Comparison of ENCODE assay signal across 17 cellular contexts in the genomic region with DNA sequence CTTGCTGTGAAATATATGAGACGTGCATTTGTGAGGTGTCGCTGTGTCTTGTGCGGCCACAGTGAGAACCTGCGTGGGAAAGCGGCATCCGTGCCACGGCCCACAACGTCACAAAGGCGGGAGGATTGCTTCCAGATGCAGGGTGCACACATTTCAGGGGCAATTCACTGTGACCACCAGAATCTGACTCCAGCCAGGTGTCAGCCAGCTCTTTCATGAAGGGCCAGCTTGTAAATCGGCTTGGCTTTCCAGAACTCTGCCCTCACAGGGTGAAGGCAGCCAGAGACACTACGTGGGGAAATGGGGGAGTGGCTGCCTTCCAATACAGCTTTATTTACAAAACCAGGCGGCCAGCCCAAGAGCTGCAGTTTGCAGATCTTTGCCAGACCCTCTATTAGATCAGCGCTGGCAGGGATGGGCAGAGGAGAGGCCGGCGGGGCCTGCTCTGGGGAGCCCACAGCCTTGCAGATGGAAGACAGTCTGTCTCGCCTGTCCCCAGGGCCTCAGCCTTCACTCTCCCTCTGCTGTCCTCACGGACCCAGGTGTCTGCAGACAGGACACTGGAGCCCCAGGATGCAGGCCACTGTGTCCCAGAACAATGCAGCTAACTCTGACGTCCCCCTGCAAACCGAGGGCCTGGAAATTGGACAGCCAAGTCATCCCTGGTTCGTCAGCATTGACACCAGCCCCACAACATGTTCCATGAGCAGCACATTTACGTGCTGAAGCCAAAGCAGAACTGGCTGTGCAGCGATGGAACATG. TPM values are rescaled to one million over a fixed set of nuclear protein-coding genes. Genes with fewer than 3 reads are reported as not detected.
DNase-seq lines count a peak whose midpoint lies in the region; ATAC-seq and TF ChIP-seq lines count a peak whose summit lies in the region.
"Had no signal": no experiment of that assay in that cellular context is flagged by ENCODE, and none has a peak within 500 bp of the region (broad histone marks: within the 10 kb centered on the region; RNA-seq: fewer than 3 reads in every experiment).

No MANE protein-coding gene starts in this region.

- peaks cover 5% of the 10 kb centered on the region for H3K27me3 Mint-ChIP-seq in activated naive CD8-positive, alpha-beta T cell treated with anti-CD3 and anti-CD28 coated beads, Interleukin-2, amount 50 U/mL, for 24 hours
- peaks cover 13% of the 10 kb centered on the region for H3K27me3 Mint-ChIP-seq in stimulated activated memory B cell treated with anti-CD40 and anti-IgM and Interleukin-4, amounts not matched to agents 10 μg/mL and 1 μg/mL and 100 μg/mL, for 72 hours
- H3K27me3 Mint-ChIP-seq: activated T-helper 17 cell treated with anti-CD3 and anti-CD28 coated beads, Interleukin-2, amount 50 U/mL, for 72 hours had no signal

- DNase-seq in LNCaP clone FGC (ENCODE audit: low read depth) (peak; percentile 31), fibroblast of the conjunctiva (ENCODE audit: low read depth) (peak; percentile 14), lower lobe of right lung (peak; percentile 46), sciatic nerve (ENCODE audit: low spot score) (no peak), NCI-H2171 treated with DMSO at 0.1 percent for 48 hours (lab: John Stamatoyannopoulos, UW) (no peak)
- DNase-seq in activated naive CD8-positive, alpha-beta T cell treated with anti-CD3 and anti-CD28 coated beads, Interleukin-2, amount 50 U/mL, for 24 hours: no peak
- DNase-seq: activated CD4-positive, alpha-beta T cell treated with anti-CD3 and anti-CD28 coated beads, Interleukin-2, amount 50 U/mL, for 48 hours; NCI-H2107; NK-92 treated with Interleukin-12 subunit alpha and Interleukin-12 subunit beta, amount 100 ng/mL, for 24 hours; SHP77 treated with DMSO at 0.1 percent for 48 hours; T1000 had no signal

- H3K36me3 ChIP-seq in lower lobe of right lung: peaks cover 65% of the 10 kb centered on the region

- H3K27ac Mint-ChIP-seq in activated naive CD8-positive, alpha-beta T cell treated with anti-CD3 and anti-CD28 coated beads, Interleukin-2, amount 50 U/mL, for 24 hours: no peak overlapping the region
- no peak overlapping the region for H3K27ac Mint-ChIP-seq in stimulated activated memory B cell treated with anti-CD40 and anti-IgM and Interleukin-4, amounts not matched to agents 10 μg/mL and 1 μg/mL and 100 μg/mL, for 72 hours
- H3K27ac Mint-ChIP-seq: activated T-helper 17 cell treated with anti-CD3 and anti-CD28 coated beads, Interleukin-2, amount 50 U/mL, for 72 hours; B cell; dendritic cell treated with granulocyte-macrophage colony-stimulating factor and Interleukin-4, amounts not matched to agents 40 ng/mL and 50 ng/mL, for 4 days had no signal

- TF ChIP-seq CTCF in LNCaP clone FGC (IDR thresholded peaks at IDR 0.05; ENCODE audit: control insufficient read depth, extremely low read depth, insufficient read depth): 0 out of 2 replicates have a peak, but pooled peaks have one; percentile 19
- TF ChIP-seq CTCF in lower lobe of right lung (IDR thresholded peaks at IDR 0.05): no peak

- no peak for ATAC-seq in lower lobe of right lung
- ATAC-seq in sciatic nerve: peak; percentile 39
- ATAC-seq in activated naive CD8-positive, alpha-beta T cell treated with anti-CD3 and anti-CD28 coated beads, Interleukin-2, amount 50 U/mL, for 24 hours: no peak
- ATAC-seq in GM21576 (IDR thresholded peaks at IDR 0.05; ENCODE audit: unreplicated experiment): no peak
- no peak for ATAC-seq in stimulated activated memory B cell treated with anti-CD40 and anti-IgM and Interleukin-4, amounts not matched to agents 10 μg/mL and 1 μg/mL and 100 μg/mL, for 72 hours
- ATAC-seq: activated T-helper 17 cell treated with anti-CD3 and anti-CD28 coated beads, Interleukin-2, amount 50 U/mL, for 72 hours had no signal

- no peaks in the 10 kb centered on the region for H3K9me3 ChIP-seq in lower lobe of right lung

- no peaks in the 10 kb centered on the region for H3K4me1 Mint-ChIP-seq in activated naive CD8-positive, alpha-beta T cell treated with anti-CD3 and anti-CD28 coated beads, Interleukin-2, amount 50 U/mL, for 24 hours
- H3K4me1 Mint-ChIP-seq in stimulated activated memory B cell treated with anti-CD40 and anti-IgM and Interleukin-4, amounts not matched to agents 10 μg/mL and 1 μg/mL and 100 μg/mL, for 72 hours: no peaks in the 10 kb centered on the region
- H3K4me1 Mint-ChIP-seq: activated T-helper 17 cell treated with anti-CD3 and anti-CD28 coated beads, Interleukin-2, amount 50 U/mL, for 72 hours had no signal

- H3K4me1 ChIP-seq in lower lobe of right lung: peaks cover 16% of the 10 kb centered on the region

- H3K4me3 ChIP-seq in LNCaP clone FGC (ENCODE audit: low read depth, low read length) (no peak overlapping the region), lower lobe of right lung (no peak overlapping the region)

- no peaks in the 10 kb centered on the region for H3K27me3 ChIP-seq in lower lobe of right lung (ENCODE audit: low read depth)

- H3K36me3 Mint-ChIP-seq in activated naive CD8-positive, alpha-beta T cell treated with anti-CD3 and anti-CD28 coated beads, Interleukin-2, amount 50 U/mL, for 24 hours (ENCODE audit: low read depth): no peaks in the 10 kb centered on the region
- no peaks in the 10 kb centered on the region for H3K36me3 Mint-ChIP-seq in stimulated activated memory B cell treated with anti-CD40 and anti-IgM and Interleukin-4, amounts not matched to agents 10 μg/mL and 1 μg/mL and 100 μg/mL, for 72 hours

- no peak overlapping the region for H3K27ac ChIP-seq in lower lobe of right lung

- intact Hi-C loops in lower lobe of right lung (cut with DNase I) (no loop called here), sciatic nerve (cut with DNase I) (no loop called here)

- H3K4me3 Mint-ChIP-seq in activated naive CD8-positive, alpha-beta T cell treated with anti-CD3 and anti-CD28 coated beads, Interleukin-2, amount 50 U/mL, for 24 hours: no peak overlapping the region
- H3K4me3 Mint-ChIP-seq in stimulated activated memory B cell treated with anti-CD40 and anti-IgM and Interleukin-4, amounts not matched to agents 10 μg/mL and 1 μg/mL and 100 μg/mL, for 72 hours: no peak overlapping the region
- H3K4me3 Mint-ChIP-seq: activated T-helper 17 cell treated with anti-CD3 and anti-CD28 coated beads, Interleukin-2, amount 50 U/mL, for 72 hours; B cell; dendritic cell treated with granulocyte-macrophage colony-stimulating factor and Interleukin-4, amounts not matched to agents 40 ng/mL and 50 ng/mL, for 4 days had no signal

- no peaks in the 10 kb centered on the region for H3K9me3 Mint-ChIP-seq in activated naive CD8-positive, alpha-beta T cell treated with anti-CD3 and anti-CD28 coated beads, Interleukin-2, amount 50 U/mL, for 24 hours
- H3K9me3 Mint-ChIP-seq in stimulated activated memory B cell treated with anti-CD40 and anti-IgM and Interleukin-4, amounts not matched to agents 10 μg/mL and 1 μg/mL and 100 μg/mL, for 72 hours: no peaks in the 10 kb centered on the region
- H3K9me3 Mint-ChIP-seq: activated T-helper 17 cell treated with anti-CD3 and anti-CD28 coated beads, Interleukin-2, amount 50 U/mL, for 72 hours; dendritic cell treated with granulocyte-macrophage colony-stimulating factor and Interleukin-4, amounts not matched to agents 40 ng/mL and 50 ng/mL, for 4 days had no signal

RNA-seq across cellular contexts. Expression of gene ADGRD1, which starts 53.5 kb away (rescaled TPM):
- 108 TPM for total RNA-seq in lower lobe of right lung
- total RNA-seq in sciatic nerve: 224 TPM
- total RNA-seq: M059J had no signal

Comparison
In these comparisons a context has a peak if more than half of its experiments do, and no peak if none do; other contexts are left out.
1. DNase-seq: peak in LNCaP clone FGC (single experiment), fibroblast of the conjunctiva (single experiment) and lower lobe of right lung (single experiment); none in sciatic nerve (single experiment), activated naive CD8-positive, alpha-beta T cell treated with anti-CD3 and anti-CD28 coated beads, Interleukin-2, amount 50 U/mL, for 24 hours (single experiment) and NCI-H2171 treated with DMSO at 0.1 percent for 48 hours (single experiment).